ENCODE assay signal across 22 cellular contexts in genomic region chr2:11685906-11686470, GRCh38. TPM values are rescaled to one million over a fixed set of nuclear protein-coding genes. Genes with fewer than 3 reads are reported as not detected.
A peak's percentile ranks its signal among the peaks of the same experiment; 100 is the strongest.
DNase-seq lines count a peak whose midpoint lies in the region; ATAC-seq, FAIRE-seq and TF ChIP-seq lines count a peak whose summit lies in the region.
"Had no signal": no experiment of that assay in that cellular context is flagged by ENCODE, and none has a peak within 500 bp of the region (broad histone marks: within the 10 kb centered on the region; RNA-seq: fewer than 3 reads in every experiment).

No MANE protein-coding gene starts in this region.

- H3K9ac ChIP-seq in endodermal cell (ENCODE audit: extremely low read depth, low read length, poor library complexity, severe bottlenecking), result no peak overlapping the region
- H3K9ac ChIP-seq in neuronal stem cell (ENCODE audit: low read depth, low read length, poor library complexity), result no peak overlapping the region
- H3K9ac ChIP-seq: GM23248 had no signal

- H3K27ac Mint-ChIP-seq in endodermal cell, result no peak overlapping the region
- H3K27ac Mint-ChIP-seq: CD4-positive, alpha-beta memory T cell had no signal

- no peaks in the 10 kb centered on the region for H3K4me1 ChIP-seq in endodermal cell (ENCODE audit: control insufficient read depth, insufficient read depth, low read length)
- H3K4me1 ChIP-seq in neuronal stem cell (ENCODE audit: control insufficient read depth in 2 of 2, insufficient read depth in 1 of 2, low read depth in 1 of 2, low read length in 2 of 2), result peaks cover 3 to 5% of the 10 kb centered on the region in 2 donors
- H3K4me1 ChIP-seq in sigmoid colon, result peaks cover 0 to 17% (median 16%) of the 10 kb centered on the region in 4 donors

- TF ChIP-seq POLR2A in sigmoid colon (IDR thresholded peaks at IDR 0.05), result no peak
- no peak for TF ChIP-seq POLR2A in GM12892 (IDR thresholded peaks at IDR 0.05; ENCODE audit: low read depth, low read length)

- no peak overlapping the region for H2BK120ac ChIP-seq in neuronal stem cell (ENCODE audit: low read depth, low read length)

- no peak for ATAC-seq in HG02623 (IDR thresholded peaks at IDR 0.05; ENCODE audit: unreplicated experiment)

- 92 to 95% methylated on average over 3 to 10 of the region's 10 CpGs for WGBS in endodermal cell (ENCODE audit: insufficient coverage in 1 of 2, insufficient read length in 1 of 2), 2 experiments
- no CpG with 5 or more reads among the region's 10 CpGs for WGBS in neuronal stem cell (ENCODE audit: extremely low coverage in 2 of 2, insufficient read length in 2 of 2, insufficient replicate concordance in 1 of 2), 2 donors
- WGBS in sigmoid colon, 2 donors, result 92 to 93% methylated on average over 10 of the region's 10 CpGs

- no peak overlapping the region for H3K14ac ChIP-seq in neuronal stem cell (ENCODE audit: low read length)

- TF ChIP-seq CTCF in endodermal cell (conservative IDR thresholded peaks at IDR 0.05), result no peak
- TF ChIP-seq CTCF in sigmoid colon (IDR thresholded peaks at IDR 0.05), result no peak

- peak overlapping the region; percentile 23 for H2BK12ac ChIP-seq in neuronal stem cell (ENCODE audit: low read length)

- H3K18ac ChIP-seq in neuronal stem cell (ENCODE audit: low read length), result no peak overlapping the region

- no peak overlapping the region for H2BK5ac ChIP-seq in neuronal stem cell (ENCODE audit: low read length)

- H2BK15ac ChIP-seq in neuronal stem cell (ENCODE audit: low read length), result no peak overlapping the region

- DNase-seq in endodermal cell (peak; percentile 30), neuronal stem cell (ENCODE audit: low spot score) (no peak), sigmoid colon (peak; percentile 18), Kasumi-1 (lab: John Stamatoyannopoulos, UW) (no peak), GM12892 (ENCODE audit: insufficient read length) (no peak)
- no peak for DNase-seq in activated naive CD4-positive, alpha-beta T cell treated with anti-CD3 and anti-CD28 coated beads, Interleukin-2, amount 50 U/mL, for 16 hours
- DNase-seq: C1 segment of cervical spinal cord; Calu3; CD4-positive, alpha-beta memory T cell; COR-L47; DMS53; DND-41; GM23248; H7; HCEC 1CT had no signal

- no peak overlapping the region for H3K4me3 Mint-ChIP-seq in endodermal cell

- intact Hi-C loops in sigmoid colon (cut with DNase I), result no loop called here

- no peak for TF ChIP-seq EP300 in sigmoid colon (IDR thresholded peaks at IDR 0.05)

- no peaks in the 10 kb centered on the region for H3K9me3 Mint-ChIP-seq in endodermal cell
- H3K9me3 Mint-ChIP-seq: CD4-positive, alpha-beta memory T cell had no signal

- no peak overlapping the region for H2AFZ ChIP-seq in neuronal stem cell (ENCODE audit: low read length)
- H2AFZ ChIP-seq: GM23248 had no signal

- no peak overlapping the region for H3K4me2 ChIP-seq in neuronal stem cell (ENCODE audit: insufficient read depth, low read length, poor library complexity, severe bottlenecking)

- H3K9me3 ChIP-seq in endodermal cell (ENCODE audit: control insufficient read depth, low read length) (no peaks in the 10 kb centered on the region), neuronal stem cell (replicated peaks in 1 of 2; ENCODE audit: control insufficient read depth in 2 of 2, insufficient read depth in 1 of 2, low read depth in 1 of 2, low read length in 2 of 2) (no peaks in the 10 kb centered on the region), sigmoid colon (no peaks in the 10 kb centered on the region)

- no peaks in the 10 kb centered on the region for H3K36me3 Mint-ChIP-seq in endodermal cell (ENCODE audit: low read depth)
- H3K36me3 Mint-ChIP-seq: CD4-positive, alpha-beta memory T cell had no signal

- H2AK5ac ChIP-seq in neuronal stem cell (ENCODE audit: low read depth, low read length), result no peak overlapping the region

- H4K91ac ChIP-seq in neuronal stem cell (ENCODE audit: low read depth, low read length, poor library complexity), result no peak overlapping the region

- no peak overlapping the region for H3K23ac ChIP-seq in neuronal stem cell (ENCODE audit: low read depth, low read length, poor library complexity)

- H3K27me3 Mint-ChIP-seq in endodermal cell (ENCODE audit: insufficient read depth), result peaks cover 24% of the 10 kb centered on the region

- H3K4me3 ChIP-seq in endodermal cell (ENCODE audit: low read length) (no peak overlapping the region), neuronal stem cell (ENCODE audit: low read length in 2 of 2) (no peak overlapping the region), sigmoid colon (no peak overlapping the region)
- H3K4me3 ChIP-seq: GM23248 had no signal

- no peaks in the 10 kb centered on the region for H3K79me1 ChIP-seq in neuronal stem cell (ENCODE audit: low read depth, low read length)

- peaks cover 7% of the 10 kb centered on the region for H3K27me3 ChIP-seq in endodermal cell (ENCODE audit: control insufficient read depth, insufficient read depth, low read length, poor library complexity, severe bottlenecking)
- peaks cover 0 to 39% (median 0%) of the 10 kb centered on the region in 3 experiments for H3K27me3 ChIP-seq in neuronal stem cell (ENCODE audit: control insufficient read depth in 3 of 3, insufficient read depth in 3 of 3, low read depth in 1 of 3, low read length in 3 of 3)
- no peaks in the 10 kb centered on the region for H3K27me3 ChIP-seq in sigmoid colon

- FAIRE-seq in GM12892 (lab: Jason Lieb, UNC), result no peak
- FAIRE-seq: G401.6, GM19239, H1 had no signal

- H3K4ac ChIP-seq in neuronal stem cell (ENCODE audit: low read length), result no peak overlapping the region

- no peak overlapping the region for H4K8ac ChIP-seq in neuronal stem cell (ENCODE audit: low read depth, low read length)

- H3K36me3 ChIP-seq in endodermal cell (ENCODE audit: control insufficient read depth, insufficient read depth, low read length), result no peaks in the 10 kb centered on the region
- no peaks in the 10 kb centered on the region for H3K36me3 ChIP-seq in neuronal stem cell (replicated peaks in 1 of 2; ENCODE audit: control insufficient read depth in 2 of 2, insufficient read depth in 2 of 2, low read length in 2 of 2)
- H3K36me3 ChIP-seq in sigmoid colon, result no peaks in the 10 kb centered on the region

- peaks cover 15% of the 10 kb centered on the region for H3K4me1 Mint-ChIP-seq in endodermal cell

- H3K27ac ChIP-seq in endodermal cell (ENCODE audit: low read depth, low read length) (no peak overlapping the region), neuronal stem cell (replicated peaks; ENCODE audit: low read length) (no peak overlapping the region), sigmoid colon (no peak overlapping the region)
- H3K27ac ChIP-seq: GM23248 had no signal

RNA-seq across cellular contexts. Expression of gene NTSR2, which starts 16.0 kb away (rescaled TPM):
- total RNA-seq in endodermal cell (not detected), sigmoid colon (not detected)
- polyA plus RNA-seq in endodermal cell (2013, experiment 1 of 2), result not detected
- not detected for polyA plus RNA-seq in endodermal cell (2013, experiment 2 of 2)
- not detected for polyA plus RNA-seq in neuronal stem cell (2013, experiment 1 of 2)
- not detected for polyA plus RNA-seq in neuronal stem cell (2013, experiment 2 of 2)
- polyA plus RNA-seq in sigmoid colon, result under 1 TPM in 2 of 3 donors, not detected in 1; 0.04 to 0.60 TPM
- not detected for polyA plus RNA-seq in GM12892 (2012; ENCODE audit: missing spikeins)
- total RNA-seq: A172; A673; Calu3; CD4-positive, alpha-beta memory T cell; GM23248; H1; H7 had no signal
- polyA plus RNA-seq: BJ; CD4-positive, alpha-beta memory T cell; GM23248 had no signal

Comparison
In these comparisons a context has a peak if more than half of its experiments do, and no peak if none do; other contexts are left out.
1. DNase-seq: peak in endodermal cell (single experiment) and sigmoid colon (single experiment); none in neuronal stem cell (single experiment), Kasumi-1 (0 of 2), activated naive CD4-positive, alpha-beta T cell treated with anti-CD3 and anti-CD28 coated beads, Interleukin-2, amount 50 U/mL, for 16 hours (single experiment) and GM12892 (single experiment).